9 cellular contexts compared by ENCODE assay signal in genomic region chr6:44237813-44238433, GRCh38. TPM values are rescaled to one million over a fixed set of nuclear protein-coding genes. Genes with fewer than 3 reads are reported as not detected.
DNase-seq lines count a peak whose midpoint lies in the region; ATAC-seq and TF ChIP-seq lines count a peak whose summit lies in the region.
"Had no signal": no experiment of that assay in that cellular context is flagged by ENCODE, and none has a peak within 500 bp of the region (broad histone marks: within the 10 kb centered on the region; RNA-seq: fewer than 3 reads in every experiment).

No MANE protein-coding gene starts in this region.

- ATAC-seq in GM18868 (IDR thresholded peaks at IDR 0.05; ENCODE audit: unreplicated experiment), result peak; percentile 82
- ATAC-seq in HG03135 (IDR thresholded peaks at IDR 0.05; ENCODE audit: unreplicated experiment), result peak; percentile 88

- H3K27ac Mint-ChIP-seq in endothelial cell (ENCODE audit: unreplicated experiment), result peak overlapping the region; percentile 72

- no peak for DNase-seq in AG09319 (ENCODE audit: extremely low read depth, low read depth)
- peak; percentile 60 for DNase-seq in NCI-H82 treated with DMSO at 0.1 percent for 48 hours (lab: John Stamatoyannopoulos, UW; ENCODE audit: unreplicated experiment)
- peak; percentile 81 for DNase-seq in activated CD8-positive, alpha-beta memory T cell treated with anti-CD3 and anti-CD28 coated beads, Interleukin-2, amount 50 U/mL, for 4 hours
- DNase-seq in endothelial cell (ENCODE audit: low spot score), result peak; percentile 89
- peak; percentile 87 for DNase-seq in midbrain (lab: John Stamatoyannopoulos, UW)
- peak; percentile 56 to 67 for DNase-seq in stimulated activated CD8-positive, alpha-beta memory T cell treated with anti-CD3 and anti-CD28 coated beads, Interleukin-4, amount 100 ng/mL, for 1 hour (ENCODE audit: low read depth in 2 of 2, low spot score in 1 of 2)

- peaks cover 13% of the 10 kb centered on the region for H3K27me3 Mint-ChIP-seq in endothelial cell (ENCODE audit: unreplicated experiment)

- peak overlapping the region; percentile 83 for H3K4me3 Mint-ChIP-seq in endothelial cell (ENCODE audit: unreplicated experiment)

- peaks cover 19% of the 10 kb centered on the region for H3K36me3 Mint-ChIP-seq in endothelial cell (ENCODE audit: low read depth, unreplicated experiment)

- TF ChIP-seq CTCF in AG09319 (IDR thresholded peaks at IDR 0.05; ENCODE audit: low read depth, low read length) (peak; percentile 82), endothelial cell (IDR thresholded peaks at IDR 0.05; ENCODE audit: unreplicated experiment) (peak; percentile 99)

- no peaks in the 10 kb centered on the region for H3K9me3 Mint-ChIP-seq in endothelial cell (ENCODE audit: unreplicated experiment)

- H3K4me1 Mint-ChIP-seq in endothelial cell (ENCODE audit: unreplicated experiment), result peaks cover 37% of the 10 kb centered on the region

RNA-seq across cellular contexts. Expression of gene HSP90AB1, which starts 9.0 kb away (rescaled TPM):
- total RNA-seq in endothelial cell (ENCODE audit: unreplicated experiment), result 962 TPM

RNA-seq across cellular contexts. Expression of gene SLC29A1, which starts 14.5 kb away (rescaled TPM):
- 142 TPM for total RNA-seq in endothelial cell (ENCODE audit: unreplicated experiment)

RNA-seq across cellular contexts. Expression of gene SLC35B2, which starts 19.4 kb away (rescaled TPM):
- total RNA-seq in endothelial cell (ENCODE audit: unreplicated experiment), result 31.8 TPM

RNA-seq across cellular contexts. Expression of gene MYMX, which starts 21.2 kb away (rescaled TPM):
- total RNA-seq in endothelial cell (ENCODE audit: unreplicated experiment), result 11.2 TPM
- total RNA-seq: T-helper 1 cell treated with Interleukin-12 subunit alpha and Interleukin-12 subunit beta and Interleukin-4 antibody, amounts not matched to agents 30 ng/mL and 1 ng/mL, for 36 hours had no signal

RNA-seq across cellular contexts. Expression of gene NFKBIE, which starts 27.4 kb away (rescaled TPM):
- total RNA-seq in endothelial cell (ENCODE audit: unreplicated experiment), result 16.7 TPM
